Comparison of ENCODE assay signal across 8 cellular contexts in genomic region chr6:44096615-44097014, GRCh38. TPM values are rescaled to one million over a fixed set of nuclear protein-coding genes. Genes with fewer than 3 reads are reported as not detected.
DNase-seq lines count a peak whose midpoint lies in the region; ATAC-seq and TF ChIP-seq lines count a peak whose summit lies in the region.

No MANE protein-coding gene starts in this region.

- no peak overlapping the region for H3K4me3 ChIP-seq in A673 (ENCODE audit: low read depth, low read length, poor library complexity, severe bottlenecking)
- no peak overlapping the region for H3K4me3 ChIP-seq in uterus

- no peak for TF ChIP-seq POLR2A in uterus (IDR thresholded peaks at IDR 0.05)

- peaks cover 7% of the 10 kb centered on the region for H3K36me3 Mint-ChIP-seq in progenitor cell of endocrine pancreas (ENCODE audit: insufficient read depth)

- peak; percentile 71 for TF ChIP-seq CTCF in A673 (conservative IDR thresholded peaks at IDR 0.05; ENCODE audit: low read depth, low read length)
- TF ChIP-seq CTCF in GM13977 (IDR thresholded peaks at IDR 0.05; ENCODE audit: extremely low read depth, insufficient read depth, missing control alignments) = peak; percentile 91
- TF ChIP-seq CTCF in progenitor cell of endocrine pancreas (IDR thresholded peaks at IDR 0.05; ENCODE audit: unreplicated experiment) = peak; percentile 77
- TF ChIP-seq CTCF in uterus (IDR thresholded peaks at IDR 0.05) = peak; percentile 73 to 89 (median 82)

- BruUV-seq in A673 (replicated peaks; lab: Mats Ljungman, UMichigan) = no TSS peak

- peaks cover 12% of the 10 kb centered on the region for H3K36me3 ChIP-seq in A673 (ENCODE audit: insufficient read depth, low read length, poor library complexity, severe bottlenecking)
- no peaks in the 10 kb centered on the region for H3K36me3 ChIP-seq in uterus

- no peaks in the 10 kb centered on the region for H3K27me3 ChIP-seq in A673 (replicated peaks; ENCODE audit: insufficient read depth, low read depth, low read length, poor library complexity)
- H3K27me3 ChIP-seq in uterus = no peaks in the 10 kb centered on the region

- intact Hi-C loops in A673 (cut with micrococcal nuclease; ENCODE audit: unreplicated experiment) = loop anchor here (1.0 to 2.0 kb wide), 2 partner anchors 56 to 138 kb away; no protein-coding TSS in a partner anchor
- intact Hi-C loops in uterus (cut with DNase I; ENCODE audit: low total_unique reads) = loop anchor here (2.0 kb wide), 1 partner anchor 54 kb away; no protein-coding TSS in a partner anchor

- no peaks in the 10 kb centered on the region for H3K9me3 Mint-ChIP-seq in progenitor cell of endocrine pancreas (ENCODE audit: low read depth)

- POLR2A ChIA-PET in A673 (lab: Charles Lee; ENCODE audit: low non-redundant PET) = no interaction called here

- H3K27ac ChIP-seq in A673 (ENCODE audit: low read depth, low read length, poor library complexity, severe bottlenecking) (no peak overlapping the region), uterus (no peak overlapping the region)

- peak overlapping the region; percentile 85 for H3K27ac Mint-ChIP-seq in progenitor cell of endocrine pancreas

- no peaks in the 10 kb centered on the region for H3K4me1 ChIP-seq in A673 (ENCODE audit: insufficient read depth, low read length, poor library complexity, severe bottlenecking)
- H3K4me1 ChIP-seq in uterus = no peaks in the 10 kb centered on the region

- H3K4me1 Mint-ChIP-seq in progenitor cell of endocrine pancreas (ENCODE audit: low read depth) = peaks cover 9% of the 10 kb centered on the region

- CTCF ChIA-PET in A673 (lab: Charles Lee) = interaction anchor here (0.6 to 1.7 kb wide), 6 partner anchors 18 to 230 kb away, joined by 3 to 7 read pairs (median 4); no protein-coding TSS in a partner anchor

- peak; percentile 91 for ATAC-seq in SK-N-SH treated with all-trans-retinoic acid at 6 μM for 48 hours

- H3K9me3 ChIP-seq in A673 (ENCODE audit: low read depth, low read length, poor library complexity, severe bottlenecking) = no peaks in the 10 kb centered on the region
- no peaks in the 10 kb centered on the region for H3K9me3 ChIP-seq in uterus

- DNase-seq in A673 (ENCODE audit: low spot score) (peak; percentile 58), GM13977 (ENCODE audit: low spot score) (peak; percentile 88), LoVo (ENCODE audit: low spot score) (peak; percentile 67), glomerular visceral epithelial cell (ENCODE audit: extremely low spot score) (peak; percentile 77), progenitor cell of endocrine pancreas (ENCODE audit: low spot score, unreplicated experiment) (peak; percentile 60), uterus (peak; percentile 71 to 74)
- peak; percentile 79 for DNase-seq in activated naive CD4-positive, alpha-beta T cell treated with Interleukin-2 at 50 U/mL for 16 hours

- no peaks in the 10 kb centered on the region for H3K27me3 Mint-ChIP-seq in progenitor cell of endocrine pancreas

- in situ Hi-C loops in GM13977 (cut with MboI; ENCODE audit: low pct_unique_long_range_greater_than_20kb, low sequenced_read_pairs, unreplicated experiment) = no loop called here

- H3K4me3 Mint-ChIP-seq in progenitor cell of endocrine pancreas (ENCODE audit: low read depth) = no peak overlapping the region

TF ChIP-seq in SK-N-SH treated with all-trans-retinoic acid at 6 μM for 48 hours, 23 proteins besides CTCF, POLR2A, EP300 and RAD21 (continues in another document):
- TF ChIP-seq ZFP30 (CRISPR knock-in tag; IDR thresholded peaks at IDR 0.05) (no peak), RARB (CRISPR knock-in tag; IDR thresholded peaks at IDR 0.05) (no peak), OSR1 (CRISPR knock-in tag; IDR thresholded peaks at IDR 0.05) (no peak), ZNF70 (CRISPR knock-in tag; IDR thresholded peaks at IDR 0.05) (no peak), TOX (CRISPR knock-in tag; IDR thresholded peaks at IDR 0.05; ENCODE audit: borderline replicate concordance) (no peak), CSRNP3 (CRISPR knock-in tag; IDR thresholded peaks at IDR 0.05) (no peak), TSHZ2 (CRISPR knock-in tag; IDR thresholded peaks at IDR 0.05) (no peak), ZFP3 (CRISPR knock-in tag; IDR thresholded peaks at IDR 0.05) (no peak), GLIS3 (CRISPR knock-in tag; IDR thresholded peaks at IDR 0.05) (no peak), ZNF565 (CRISPR knock-in tag; conservative IDR thresholded peaks at IDR 0.05; ENCODE audit: low read depth) (no peak), ZNF8 (CRISPR knock-in tag; IDR thresholded peaks at IDR 0.05) (no peak), SNAI2 (CRISPR knock-in tag; IDR thresholded peaks at IDR 0.05) (no peak)
- TF ChIP-seq, protein P1, sequence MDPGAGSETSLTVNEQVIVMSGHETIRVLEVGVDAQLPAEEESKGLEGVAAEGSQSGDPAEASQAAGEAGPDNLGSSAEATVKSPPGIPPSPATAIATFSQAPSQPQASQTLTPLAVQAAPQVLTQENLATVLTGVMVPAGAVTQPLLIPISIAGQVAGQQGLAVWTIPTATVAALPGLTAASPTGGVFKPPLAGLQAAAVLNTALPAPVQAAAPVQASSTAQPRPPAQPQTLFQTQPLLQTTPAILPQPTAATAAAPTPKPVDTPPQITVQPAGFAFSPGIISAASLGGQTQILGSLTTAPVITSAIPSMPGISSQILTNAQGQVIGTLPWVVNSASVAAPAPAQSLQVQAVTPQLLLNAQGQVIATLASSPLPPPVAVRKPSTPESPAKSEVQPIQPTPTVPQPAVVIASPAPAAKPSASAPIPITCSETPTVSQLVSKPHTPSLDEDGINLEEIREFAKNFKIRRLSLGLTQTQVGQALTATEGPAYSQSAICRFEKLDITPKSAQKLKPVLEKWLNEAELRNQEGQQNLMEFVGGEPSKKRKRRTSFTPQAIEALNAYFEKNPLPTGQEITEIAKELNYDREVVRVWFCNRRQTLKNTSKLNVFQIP (CRISPR knock-in tag; IDR thresholded peaks at IDR 0.05; ENCODE audit: borderline replicate concordance, low read depth) = no peak
- TF ChIP-seq, protein P2, sequence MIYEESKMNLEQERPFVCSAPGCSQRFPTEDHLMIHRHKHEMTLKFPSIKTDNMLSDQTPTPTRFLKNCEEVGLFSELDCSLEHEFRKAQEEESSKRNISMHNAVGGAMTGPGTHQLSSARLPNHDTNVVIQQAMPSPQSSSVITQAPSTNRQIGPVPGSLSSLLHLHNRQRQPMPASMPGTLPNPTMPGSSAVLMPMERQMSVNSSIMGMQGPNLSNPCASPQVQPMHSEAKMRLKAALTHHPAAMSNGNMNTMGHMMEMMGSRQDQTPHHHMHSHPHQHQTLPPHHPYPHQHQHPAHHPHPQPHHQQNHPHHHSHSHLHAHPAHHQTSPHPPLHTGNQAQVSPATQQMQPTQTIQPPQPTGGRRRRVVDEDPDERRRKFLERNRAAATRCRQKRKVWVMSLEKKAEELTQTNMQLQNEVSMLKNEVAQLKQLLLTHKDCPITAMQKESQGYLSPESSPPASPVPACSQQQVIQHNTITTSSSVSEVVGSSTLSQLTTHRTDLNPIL (CRISPR knock-in tag; IDR thresholded peaks at IDR 0.05; ENCODE audit: low read depth) = no peak

RNA-seq across cellular contexts. Expression of gene MRPL14, which starts 30.6 kb away (rescaled TPM):
- total RNA-seq in A673 (2021) = 78.8 and 80.4 TPM in 2 replicates
- total RNA-seq in progenitor cell of endocrine pancreas = 49.9 and 51.1 TPM in 2 replicates
- 10 to 100 TPM; 19.5 to 39.1 (median 33.6) TPM for total RNA-seq in uterus

RNA-seq across cellular contexts. Expression of gene TMEM63B, which starts 30.7 kb away (rescaled TPM):
- total RNA-seq in A673 (2021) (32.0 and 34.2 TPM in 2 replicates), progenitor cell of endocrine pancreas (69.1 and 72.3 TPM in 2 replicates), uterus (10 to 100 TPM in 2 of 4 donors, 1 to 10 TPM in 1, under 1 TPM in 1; 0.77 to 24.9 (median 15.4) TPM)
